7 cellular contexts compared by ENCODE assay signal in the genomic region with DNA sequence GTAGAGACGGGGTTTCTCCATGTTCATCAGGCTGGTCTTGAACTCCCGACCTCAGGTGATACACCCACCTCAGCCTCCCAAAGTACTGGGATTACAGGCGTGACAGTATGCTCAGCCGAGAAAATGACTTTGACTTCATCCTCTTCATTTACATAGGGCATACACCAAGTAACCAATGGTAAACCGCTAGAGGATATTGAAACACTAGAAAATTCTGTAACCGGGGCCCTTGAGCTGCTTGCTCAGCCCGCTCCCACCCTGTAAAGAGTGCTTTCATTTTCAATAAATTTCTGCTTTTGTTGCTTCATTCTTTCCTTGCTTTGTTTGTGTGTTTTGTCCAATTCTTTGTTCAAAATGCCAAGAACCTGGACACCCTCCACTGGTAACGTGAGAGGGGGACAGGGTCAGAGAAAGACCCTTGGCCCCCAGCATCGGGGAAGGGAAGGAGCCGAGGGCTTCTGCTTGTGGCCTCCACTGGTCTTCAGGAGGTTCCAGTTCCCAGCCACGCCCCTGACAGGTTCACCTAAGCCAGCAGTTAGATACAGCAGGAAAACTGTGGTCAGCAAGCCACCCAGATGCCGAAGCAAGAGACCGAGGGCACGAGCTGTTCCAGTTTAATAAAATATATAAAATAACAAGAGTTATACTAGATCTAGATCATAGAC.
DNase-seq lines count a peak whose midpoint lies in the region; ATAC-seq and TF ChIP-seq lines count a peak whose summit lies in the region.
"Not testable (repeated sequence)": the region's sequence is repeated elsewhere in the genome, so short reads cannot be mapped to it uniquely, and the experiment has no call there.

No MANE protein-coding gene starts in this region.

- peak overlapping the region; percentile 42; the same call in 1 of the 2 replicates for H2AFZ ChIP-seq in KMS-11 (ENCODE audit: low read depth)

- H3K9ac ChIP-seq in KMS-11, result not testable (repeated sequence)

- H3K4me3 ChIP-seq in GM12865 (ENCODE audit: low read depth, low read length), result peak overlapping the region; percentile 40
- not testable (repeated sequence) for H3K4me3 ChIP-seq in KMS-11 (IDR thresholded peaks at IDR 0.05; ENCODE audit: insufficient read depth, low read depth, low read length)

- H3K79me2 ChIP-seq in KMS-11 (ENCODE audit: insufficient read depth, low read depth), result not testable (repeated sequence)

- peaks cover 22% of the 10 kb centered on the region for H3K27me3 ChIP-seq in KMS-11 (ENCODE audit: insufficient read depth, low read depth)

- not testable (repeated sequence) for TF ChIP-seq CTCF in GM12865 (IDR thresholded peaks at IDR 0.05; ENCODE audit: insufficient read depth, low read depth, low read length, missing control alignments); KMS-11 (conservative IDR thresholded peaks at IDR 0.05; ENCODE audit: low read depth, low read length); VCaP (conservative IDR thresholded peaks at IDR 0.05)

- not testable (repeated sequence) for H4K20me1 ChIP-seq in KMS-11 (ENCODE audit: insufficient read depth)

- not testable (repeated sequence) for H3K36me3 ChIP-seq in KMS-11 (ENCODE audit: insufficient read depth)

- H3K4me1 ChIP-seq in KMS-11 (ENCODE audit: low read depth, poor library complexity, severe bottlenecking), result peaks cover 55% of the 10 kb centered on the region

- peak; percentile 85 for DNase-seq in GM12865 (ENCODE audit: low read depth)
- DNase-seq in islet precursor cell, result peak; percentile 39

- ATAC-seq in GM19023 (IDR thresholded peaks at IDR 0.05; ENCODE audit: unreplicated experiment) (peak; percentile 63), GM21515 (IDR thresholded peaks at IDR 0.05; ENCODE audit: unreplicated experiment) (peak; percentile 52), HG02981 (IDR thresholded peaks at IDR 0.05; ENCODE audit: unreplicated experiment) (peak; percentile 60)

- peak overlapping the region; percentile 73 for H3K4me2 ChIP-seq in KMS-11

- H3K27ac ChIP-seq in KMS-11 (0 out of 2 replicates have a peak overlapping the region, but pooled peaks have one; percentile 2), VCaP (peak overlapping the region; percentile 50)
